Comparison of ENCODE assay signal across 8 cellular contexts in the genomic region with DNA sequence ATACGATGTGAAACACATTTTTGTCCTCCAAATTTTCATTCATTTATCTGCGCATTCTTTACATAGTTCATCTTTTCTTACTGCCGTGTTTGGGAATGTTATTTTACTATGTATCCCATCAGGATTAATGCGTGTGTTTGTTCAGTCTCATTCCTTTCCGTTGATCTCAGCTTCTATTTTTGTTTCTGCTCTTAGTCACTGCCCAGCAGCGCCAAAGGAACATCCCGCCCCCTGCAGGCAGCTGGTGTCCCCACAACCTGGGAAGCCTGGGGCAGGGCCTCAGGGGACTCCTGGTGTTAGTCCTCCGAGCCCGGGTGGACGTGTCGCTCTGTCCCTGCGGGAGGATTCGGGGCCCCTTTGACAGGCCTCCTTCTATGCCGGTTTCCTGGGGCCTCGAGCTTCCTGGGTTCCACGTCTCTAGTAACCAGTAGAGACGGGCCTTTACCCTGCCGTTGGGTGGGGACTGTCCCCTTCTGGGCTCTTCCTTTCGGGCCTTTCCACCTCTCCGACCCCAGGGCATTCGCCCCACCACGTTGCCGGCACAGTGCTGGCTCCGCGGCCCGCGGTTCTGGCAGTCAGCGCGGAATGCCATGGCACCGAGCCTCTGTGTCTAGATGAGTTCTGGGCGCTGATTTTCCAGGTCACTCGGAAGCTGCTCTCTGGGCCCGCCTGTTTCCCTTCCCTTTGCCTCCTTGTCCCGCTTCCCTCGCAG. TPM values are rescaled to one million over a fixed set of nuclear protein-coding genes. Genes with fewer than 3 reads are reported as not detected.
A peak's percentile ranks its signal among the peaks of the same experiment; 100 is the strongest.
DNase-seq lines count a peak whose midpoint lies in the region; ATAC-seq and TF ChIP-seq lines count a peak whose summit lies in the region.

No MANE protein-coding gene starts in this region.

- peak overlapping the region; percentile 95 for H3K27ac ChIP-seq in right cardiac atrium (ENCODE audit: low read length)
- H3K27ac ChIP-seq in vagina, result peak overlapping the region; percentile 99

- DNase-seq in NCI-H146 (lab: John Stamatoyannopoulos, UW) (peak; percentile 91), T-helper 2 cell (peak; percentile 66 to 86 (median 76)), anterior cingulate cortex (lab: John Stamatoyannopoulos, UW) (peak in 56 of 58 donors; percentile 48 to 95 (median 82)), right cardiac atrium (peak; percentile 93 to 97 (median 96)), putamen (ENCODE audit: low spot score) (peak; percentile 93), vagina (ENCODE audit: extremely low spot score in 2 of 2) (peak in 1 of 2 donors; percentile 97)

- peak in 1 of 2 donors; percentile 43 for TF ChIP-seq POLR2A in vagina (IDR thresholded peaks at IDR 0.05)

- H3K27me3 ChIP-seq in right cardiac atrium (ENCODE audit: control insufficient read depth, insufficient read depth) (no peaks in the 10 kb centered on the region), vagina (no peaks in the 10 kb centered on the region)

- no peaks in the 10 kb centered on the region for H3K36me3 ChIP-seq in vagina

- ATAC-seq in HG02798 (IDR thresholded peaks at IDR 0.05; ENCODE audit: poor library complexity, unreplicated experiment) (peak; percentile 40), right cardiac atrium (peak; percentile 93 to 94)

- TF ChIP-seq CTCF in GM12874 (IDR thresholded peaks at IDR 0.05; ENCODE audit: insufficient read depth, low read depth, low read length) (peak; percentile 91), vagina (IDR thresholded peaks at IDR 0.05) (peak; percentile 87 to 92 (median 88))

- H3K4me1 ChIP-seq in right cardiac atrium (ENCODE audit: control insufficient read depth, insufficient read depth, low read length), result no peaks in the 10 kb centered on the region
- H3K4me1 ChIP-seq in vagina, result peaks cover 15% of the 10 kb centered on the region

- no peaks in the 10 kb centered on the region for H3K9me3 ChIP-seq in right cardiac atrium (ENCODE audit: control insufficient read depth, low read length)
- H3K9me3 ChIP-seq in vagina, result no peaks in the 10 kb centered on the region

- intact Hi-C loops in right cardiac atrium (cut with DNase I) (loop anchor here in 3 of 4 donors (5.0 to 10.0 kb wide), 2 partner anchors 78 to 134 kb away; no protein-coding TSS in a partner anchor), vagina (cut with DNase I) (loop anchor here (5.0 to 10.0 kb wide), 3 partner anchors 41 to 692 kb away; partner anchors contain the start of genes ADM and WEE1)

- under 1% methylated on average over 35 of the region's 35 CpGs for WGBS in right cardiac atrium

- H3K4me3 ChIP-seq in right cardiac atrium (ENCODE audit: low read length), result peak overlapping the region; percentile 55
- H3K4me3 ChIP-seq in vagina, result peak overlapping the region; percentile 47 to 50

RNA-seq across cellular contexts. Expression of gene WEE1, which starts 39.8 kb away (rescaled TPM):
- total RNA-seq in right cardiac atrium, result 10 to 100 TPM; 51.6 to 85.0 (median 60.4) TPM
- polyA plus RNA-seq in right cardiac atrium, result 30.0 TPM
- total RNA-seq in vagina, result 22.1 TPM

RNA-seq across cellular contexts. Expression of gene SWAP70, which starts 50.6 kb away (rescaled TPM):
- 10 to 100 TPM; 19.0 to 30.1 (median 23.1) TPM for total RNA-seq in right cardiac atrium
- 10.4 TPM for polyA plus RNA-seq in right cardiac atrium
- 32.2 TPM for total RNA-seq in vagina
